In the genomic region with DNA sequence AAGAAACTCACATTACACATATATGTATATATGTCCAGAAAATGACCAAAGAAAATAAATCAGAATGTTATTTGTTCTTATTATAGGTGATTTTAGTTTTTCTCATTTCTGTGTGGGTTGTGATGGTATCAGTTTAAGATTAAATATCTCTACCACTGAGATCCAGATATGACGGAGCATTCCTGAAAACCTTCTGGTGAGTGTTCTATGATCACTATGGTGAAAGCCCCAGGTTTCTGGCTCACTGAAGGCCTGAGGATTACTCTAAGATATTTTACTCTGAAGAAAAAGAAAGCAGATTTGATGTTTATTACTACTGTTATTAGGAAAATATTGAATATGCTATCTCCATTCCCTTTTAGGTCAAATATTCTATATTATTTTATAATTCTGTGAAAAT, we compare ENCODE assay signal across 1 cellular context.
TF ChIP-seq lines count a peak whose summit lies in the region.

No MANE protein-coding gene starts in this region.

TF ChIP-seq in SK-N-SH treated with all-trans-retinoic acid at 6 μM for 48 hours, 23 proteins besides CTCF, POLR2A, EP300 and RAD21 (continued from another document):
- TF ChIP-seq, protein P1, sequence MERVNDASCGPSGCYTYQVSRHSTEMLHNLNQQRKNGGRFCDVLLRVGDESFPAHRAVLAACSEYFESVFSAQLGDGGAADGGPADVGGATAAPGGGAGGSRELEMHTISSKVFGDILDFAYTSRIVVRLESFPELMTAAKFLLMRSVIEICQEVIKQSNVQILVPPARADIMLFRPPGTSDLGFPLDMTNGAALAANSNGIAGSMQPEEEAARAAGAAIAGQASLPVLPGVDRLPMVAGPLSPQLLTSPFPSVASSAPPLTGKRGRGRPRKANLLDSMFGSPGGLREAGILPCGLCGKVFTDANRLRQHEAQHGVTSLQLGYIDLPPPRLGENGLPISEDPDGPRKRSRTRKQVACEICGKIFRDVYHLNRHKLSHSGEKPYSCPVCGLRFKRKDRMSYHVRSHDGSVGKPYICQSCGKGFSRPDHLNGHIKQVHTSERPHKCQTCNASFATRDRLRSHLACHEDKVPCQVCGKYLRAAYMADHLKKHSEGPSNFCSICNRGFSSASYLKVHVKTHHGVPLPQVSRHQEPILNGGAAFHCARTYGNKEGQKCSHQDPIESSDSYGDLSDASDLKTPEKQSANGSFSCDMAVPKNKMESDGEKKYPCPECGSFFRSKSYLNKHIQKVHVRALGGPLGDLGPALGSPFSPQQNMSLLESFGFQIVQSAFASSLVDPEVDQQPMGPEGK (CRISPR knock-in tag; IDR thresholded peaks at IDR 0.05; ENCODE audit: borderline replicate concordance) = no peak
- TF ChIP-seq SNAI2 (CRISPR knock-in tag; IDR thresholded peaks at IDR 0.05) (no peak), ZNF8 (CRISPR knock-in tag; IDR thresholded peaks at IDR 0.05) (no peak)
- TF ChIP-seq, protein P2, sequence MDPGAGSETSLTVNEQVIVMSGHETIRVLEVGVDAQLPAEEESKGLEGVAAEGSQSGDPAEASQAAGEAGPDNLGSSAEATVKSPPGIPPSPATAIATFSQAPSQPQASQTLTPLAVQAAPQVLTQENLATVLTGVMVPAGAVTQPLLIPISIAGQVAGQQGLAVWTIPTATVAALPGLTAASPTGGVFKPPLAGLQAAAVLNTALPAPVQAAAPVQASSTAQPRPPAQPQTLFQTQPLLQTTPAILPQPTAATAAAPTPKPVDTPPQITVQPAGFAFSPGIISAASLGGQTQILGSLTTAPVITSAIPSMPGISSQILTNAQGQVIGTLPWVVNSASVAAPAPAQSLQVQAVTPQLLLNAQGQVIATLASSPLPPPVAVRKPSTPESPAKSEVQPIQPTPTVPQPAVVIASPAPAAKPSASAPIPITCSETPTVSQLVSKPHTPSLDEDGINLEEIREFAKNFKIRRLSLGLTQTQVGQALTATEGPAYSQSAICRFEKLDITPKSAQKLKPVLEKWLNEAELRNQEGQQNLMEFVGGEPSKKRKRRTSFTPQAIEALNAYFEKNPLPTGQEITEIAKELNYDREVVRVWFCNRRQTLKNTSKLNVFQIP (CRISPR knock-in tag; IDR thresholded peaks at IDR 0.05; ENCODE audit: borderline replicate concordance, low read depth) = no peak
